20 cellular contexts compared by ENCODE assay signal in genomic region chr2:8675543-8675942, GRCh38. TPM values are rescaled to one million over a fixed set of nuclear protein-coding genes. Genes with fewer than 3 reads are reported as not detected.
DNase-seq lines count a peak whose midpoint lies in the region; ATAC-seq, FAIRE-seq and TF ChIP-seq lines count a peak whose summit lies in the region.
"Had no signal": no experiment of that assay in that cellular context is flagged by ENCODE, and none has a peak within 500 bp of the region (broad histone marks: within the 10 kb centered on the region; RNA-seq: fewer than 3 reads in every experiment).

No MANE protein-coding gene starts in this region.

- H3K9me3 Mint-ChIP-seq in H9 = peaks cover 24 to 26% of the 10 kb centered on the region in 2 experiments

- no peak overlapping the region for H3K27ac ChIP-seq in H9 (ENCODE audit: insufficient read length, low read depth, low read length)
- H3K27ac ChIP-seq in caudate nucleus (ENCODE audit: low read depth, low read length) = peak overlapping the region; percentile 87
- H3K27ac ChIP-seq in mesenchymal stem cell (ENCODE audit: low read length, poor library complexity, severe bottlenecking) = no peak overlapping the region
- H3K27ac ChIP-seq in temporal lobe (ENCODE audit: low read depth, low read length) = peak overlapping the region; percentile 33

- no peaks in the 10 kb centered on the region for H3K79me2 ChIP-seq in H9 (ENCODE audit: insufficient read depth, low read length)

- FAIRE-seq in D721Med (lab: Jason Lieb, UNC) = no peak
- FAIRE-seq: colon, HTR-8/SVneo, keratinocyte had no signal

- H4K8ac ChIP-seq in H9 (replicated peaks; ENCODE audit: insufficient read length, low read depth, low read length) = no peak overlapping the region
- no peak overlapping the region for H4K8ac ChIP-seq in mesenchymal stem cell (ENCODE audit: low read length)

- peak overlapping the region; percentile 65 to 67; a peak in 2 of 5 replicates for H3K4me3 Mint-ChIP-seq in H9
- H3K4me3 Mint-ChIP-seq: activated naive CD4-positive, alpha-beta T cell treated with anti-CD3 and anti-CD28 coated beads, Interleukin-2, amount 10 ng/mL, durations not matched to agents 7 days and 5 days; B cell had no signal

- H3K27ac Mint-ChIP-seq in H9 = no peak overlapping the region
- H3K27ac Mint-ChIP-seq: activated naive CD4-positive, alpha-beta T cell treated with anti-CD3 and anti-CD28 coated beads, Interleukin-2, amount 10 ng/mL, durations not matched to agents 7 days and 5 days; B cell; naive thymus-derived CD4-positive, alpha-beta T cell had no signal

- H3K4me1 ChIP-seq in H9 (ENCODE audit: insufficient read depth, low read length) (no peaks in the 10 kb centered on the region), mesenchymal stem cell (ENCODE audit: control insufficient read depth, insufficient read depth, low read depth, low read length) (peaks cover 22% of the 10 kb centered on the region)

- H3K23ac ChIP-seq in H9 (ENCODE audit: insufficient read length, low read depth, low read length) = no peak overlapping the region
- no peak overlapping the region for H3K23ac ChIP-seq in mesenchymal stem cell (ENCODE audit: low read length in 2 of 2)

- ATAC-seq in GM18502 (IDR thresholded peaks at IDR 0.05; ENCODE audit: poor library complexity, unreplicated experiment) (no peak), HG02852 (IDR thresholded peaks at IDR 0.05; ENCODE audit: unreplicated experiment) (no peak)
- ATAC-seq: naive thymus-derived CD4-positive, alpha-beta T cell; psoas muscle had no signal

- H4K91ac ChIP-seq in H9 (ENCODE audit: insufficient read length, low read depth, low read length) = no peak overlapping the region
- H4K91ac ChIP-seq in mesenchymal stem cell (ENCODE audit: low read length) = no peak overlapping the region

- H3K4me3 ChIP-seq in mesenchymal stem cell (ENCODE audit: insufficient read depth in 1 of 2, low read depth in 1 of 2, low read length in 2 of 2) = peak overlapping the region in 1 of 2 experiments; percentile 76

- H3K9me3 ChIP-seq in H9 (ENCODE audit: control insufficient read depth, low read depth, low read length) (no peaks in the 10 kb centered on the region), mesenchymal stem cell (ENCODE audit: control insufficient read depth, low read length) (peaks cover 13% of the 10 kb centered on the region)

- DNase-seq in H9 = no peak
- no peak for DNase-seq in caudate nucleus (lab: John Stamatoyannopoulos, UW)
- DNase-seq in mesenchymal stem cell = no peak
- no peak for DNase-seq in D721Med (ENCODE audit: insufficient read length, low spot score)
- DNase-seq: activated CD4-positive, alpha-beta T cell treated with anti-CD3 and anti-CD28 coated beads for 4 hours; activated naive CD4-positive, alpha-beta T cell treated with anti-CD3 and anti-CD28 coated beads, Interleukin-2, amount 10 ng/mL, durations not matched to agents 7 days and 5 days; COR-L47; naive thymus-derived CD4-positive, alpha-beta T cell; NCI-H1417; NCI-H69; spleen; stimulated activated CD4-positive, alpha-beta T cell treated with anti-CD3 and anti-CD28 coated beads, Interleukin-4, amount 100 ng/mL, for 4 hours had no signal

- H3K27me3 Mint-ChIP-seq in H9 (ENCODE audit: low read depth) = peaks cover 41% of the 10 kb centered on the region

- H3K9ac ChIP-seq in H9 (ENCODE audit: extremely low read depth, insufficient read length, low read length) (no peak overlapping the region), mesenchymal stem cell (ENCODE audit: low read length) (peak overlapping the region; percentile 89)

- no peak overlapping the region for H2BK20ac ChIP-seq in H9 (ENCODE audit: low read depth, low read length, poor library complexity, severe bottlenecking)

- no peak overlapping the region for H3K4me2 ChIP-seq in H9 (ENCODE audit: insufficient read depth, insufficient read length, low read length)
- no peak overlapping the region for H3K4me2 ChIP-seq in mesenchymal stem cell (ENCODE audit: low read length, poor library complexity, severe bottlenecking)

- H2BK120ac ChIP-seq in H9 (ENCODE audit: low read depth, low read length, poor library complexity, severe bottlenecking) (no peak overlapping the region), mesenchymal stem cell (ENCODE audit: low read depth, low read length) (no peak overlapping the region)

- no peaks in the 10 kb centered on the region for H3K36me3 ChIP-seq in mesenchymal stem cell (ENCODE audit: control insufficient read depth in 1 of 2, insufficient read depth in 2 of 2, low read depth in 1 of 2, low read length in 2 of 2)
- H3K36me3 ChIP-seq: spleen had no signal

- no peak overlapping the region for H4K5ac ChIP-seq in H9 (ENCODE audit: insufficient read length, low read depth, low read length)

- H3K79me1 ChIP-seq in H9 (ENCODE audit: insufficient read depth, low read depth, low read length, poor library complexity, severe bottlenecking) (no peaks in the 10 kb centered on the region), mesenchymal stem cell (replicated peaks; ENCODE audit: low read length, poor library complexity, severe bottlenecking) (no peaks in the 10 kb centered on the region)

- H3K18ac ChIP-seq in H9 (ENCODE audit: insufficient read length, low read depth, low read length) = no peak overlapping the region
- H3K18ac ChIP-seq in mesenchymal stem cell (ENCODE audit: low read depth in 1 of 2, low read length in 2 of 2) = peak overlapping the region in 1 of 2 experiments; percentile 80

- H3K36me3 Mint-ChIP-seq in H9 (ENCODE audit: insufficient read depth in 1 of 3, low read depth in 3 of 3) = peaks cover 11 to 26% (median 12%) of the 10 kb centered on the region in 3 experiments

- whole genome bisulfite sequencing in H9 (ENCODE audit: extremely low coverage, insufficient read length, low lambda C conversion rate) = no CpG with 5 or more reads among the region's 5 CpGs
- 73% methylated on average over 5 of the region's 5 CpGs for WGBS in mesenchymal stem cell

- H2BK15ac ChIP-seq in H9 (ENCODE audit: low read depth, low read length) (no peak overlapping the region), mesenchymal stem cell (ENCODE audit: low read depth, poor library complexity, severe bottlenecking) (no peak overlapping the region)

- peaks cover 33 to 34% of the 10 kb centered on the region in 2 experiments for H3K4me1 Mint-ChIP-seq in H9

- no peak overlapping the region for H2BK12ac ChIP-seq in H9 (ENCODE audit: insufficient read length, low read depth, low read length)
- no peak overlapping the region for H2BK12ac ChIP-seq in mesenchymal stem cell (ENCODE audit: low read length in 2 of 2)

- H3K14ac ChIP-seq in H9 (ENCODE audit: insufficient read depth, low read length) (no peak overlapping the region), mesenchymal stem cell (ENCODE audit: low read length in 2 of 2) (no peak overlapping the region)

- H3K23me2 ChIP-seq in H9 (ENCODE audit: insufficient read length, low read depth, low read length, poor library complexity, severe bottlenecking) = peaks cover 21% of the 10 kb centered on the region

- H2AK5ac ChIP-seq in H9 (ENCODE audit: insufficient read length, low read length) = no peak overlapping the region
- no peak overlapping the region for H2AK5ac ChIP-seq in mesenchymal stem cell (ENCODE audit: low read length, severe bottlenecking)

- H3K56ac ChIP-seq in H9 (ENCODE audit: insufficient read length, low read depth, low read length) = no peak overlapping the region

- no peak overlapping the region for H3T11ph ChIP-seq in H9 (ENCODE audit: low read length)

- no peak for TF ChIP-seq CTCF in H9 (conservative IDR thresholded peaks at IDR 0.05)
- no peak for TF ChIP-seq CTCF in D721Med (IDR thresholded peaks at IDR 0.05; ENCODE audit: insufficient read depth, missing control alignments)

- H2AFZ ChIP-seq in H9 (ENCODE audit: low read length) (no peak overlapping the region), mesenchymal stem cell (ENCODE audit: low read depth, low read length) (no peak overlapping the region)

- no peak overlapping the region for H2BK5ac ChIP-seq in H9 (ENCODE audit: insufficient read length, low read length)
- no peak overlapping the region for H2BK5ac ChIP-seq in mesenchymal stem cell (ENCODE audit: low read depth, low read length, poor library complexity, severe bottlenecking)

- no peaks in the 10 kb centered on the region for H4K20me1 ChIP-seq in H9 (ENCODE audit: control insufficient read depth, insufficient read depth, insufficient read length)

- H3K4ac ChIP-seq in H9 (ENCODE audit: low read depth, low read length) (no peak overlapping the region), mesenchymal stem cell (ENCODE audit: low read depth in 1 of 2, low read length in 2 of 2) (no peak overlapping the region)

- H3K27me3 ChIP-seq in H9 (ENCODE audit: insufficient read depth, low read length) (peaks cover 23% of the 10 kb centered on the region; the same call in 1 of the 2 replicates), mesenchymal stem cell (ENCODE audit: control insufficient read depth in 1 of 2, insufficient read depth in 1 of 2, low read length in 2 of 2) (peaks cover 0 to 5% of the 10 kb centered on the region in 2 experiments)

RNA-seq across cellular contexts. Expression of gene ID2, which starts 6.3 kb away (rescaled TPM):
- total RNA-seq in H9 (2021) (48.0 and 48.6 TPM in 2 replicates), temporal lobe (91.7 TPM)
- 53.9 TPM for polyA plus RNA-seq in mesenchymal stem cell (2013, experiment 1 of 2)
- polyA plus RNA-seq in mesenchymal stem cell (2013, experiment 2 of 2) = 55.7 TPM

Comparison
In these comparisons a context has a peak if more than half of its experiments do, and no peak if none do; other contexts are left out.
1. H3K27ac ChIP-seq: peak in caudate nucleus (single experiment) and temporal lobe (single experiment); none in H9 (single experiment) and mesenchymal stem cell (single experiment).